In genomic region chr16:53457670-53458069, GRCh38 we compare ENCODE assay signal across 8 cellular contexts. TPM values are rescaled to one million over a fixed set of nuclear protein-coding genes. Genes with fewer than 3 reads are reported as not detected.
DNase-seq lines count a peak whose midpoint lies in the region; ATAC-seq and TF ChIP-seq lines count a peak whose summit lies in the region.

No MANE protein-coding gene starts in this region.

- peaks cover 96% of the 10 kb centered on the region for H3K36me3 Mint-ChIP-seq in activated T-helper 17 cell treated with anti-CD3 and anti-CD28 coated beads, Interleukin-2, amount 50 U/mL, for 72 hours (ENCODE audit: low read depth)

- DNase-seq in DND-41: peak; percentile 89
- peak; percentile 13 for DNase-seq in M059J (ENCODE audit: low read depth)
- peak in 2 of 3 experiments; percentile 42 to 53 for DNase-seq in stimulated activated CD4-positive, alpha-beta T cell treated with anti-CD3 and anti-CD28 coated beads, TNF-alpha, amount 100 ng/mL, for 4 hours (ENCODE audit: low read depth in 3 of 3)
- DNase-seq in NCI-H2196 treated with DMSO at 0.1 percent for 48 hours (lab: John Stamatoyannopoulos, UW; ENCODE audit: unreplicated experiment): no peak
- no peak for DNase-seq in EL

- H3K27me3 ChIP-seq in DND-41 (ENCODE audit: insufficient read depth, low read length, poor library complexity): no peaks in the 10 kb centered on the region

- no peak overlapping the region for H2AFZ ChIP-seq in DND-41 (ENCODE audit: low read depth, low read length)

- peak overlapping the region; percentile 79 for H3K27ac ChIP-seq in DND-41 (ENCODE audit: low read length)

- peak overlapping the region; percentile 31; the same call in 1 of the 2 replicates for H3K9ac ChIP-seq in DND-41 (ENCODE audit: low read depth, low read length)

- H3K9me3 Mint-ChIP-seq in activated T-helper 17 cell treated with anti-CD3 and anti-CD28 coated beads, Interleukin-2, amount 50 U/mL, for 72 hours: no peaks in the 10 kb centered on the region

- H4K20me1 ChIP-seq in DND-41 (ENCODE audit: insufficient read depth, low read length): peaks cover 33% of the 10 kb centered on the region

- peak; percentile 47 for TF ChIP-seq CTCF in DND-41 (IDR thresholded peaks at IDR 0.05; ENCODE audit: borderline replicate concordance, extremely low read depth, low read length, poor library complexity, severe bottlenecking)

- no peaks in the 10 kb centered on the region for H3K79me2 ChIP-seq in DND-41 (ENCODE audit: insufficient read depth, low read length)

- peak overlapping the region; percentile 71 for H3K4me3 Mint-ChIP-seq in activated T-helper 17 cell treated with anti-CD3 and anti-CD28 coated beads, Interleukin-2, amount 50 U/mL, for 72 hours

- peak overlapping the region; percentile 59 for H3K4me2 ChIP-seq in DND-41 (ENCODE audit: insufficient read depth, low read length)

- H3K27me3 Mint-ChIP-seq in activated T-helper 17 cell treated with anti-CD3 and anti-CD28 coated beads, Interleukin-2, amount 50 U/mL, for 72 hours: no peaks in the 10 kb centered on the region

- H3K4me1 Mint-ChIP-seq in activated T-helper 17 cell treated with anti-CD3 and anti-CD28 coated beads, Interleukin-2, amount 50 U/mL, for 72 hours: peaks cover 43% of the 10 kb centered on the region

- peak overlapping the region in 1 of 2 experiments; percentile 34; a peak in 2 of 4 replicates for H3K4me3 ChIP-seq in DND-41 (ENCODE audit: low read depth in 1 of 2, low read length in 2 of 2)

- H3K27ac Mint-ChIP-seq in activated T-helper 17 cell treated with anti-CD3 and anti-CD28 coated beads, Interleukin-2, amount 50 U/mL, for 72 hours: peak overlapping the region; percentile 66

- peaks cover 50% of the 10 kb centered on the region for H3K4me1 ChIP-seq in DND-41 (ENCODE audit: insufficient read depth, low read length)

- peaks cover 67% of the 10 kb centered on the region for H3K36me3 ChIP-seq in DND-41 (ENCODE audit: insufficient read depth, low read length)

- H3K9me3 ChIP-seq in DND-41 (ENCODE audit: insufficient read depth, low read length, severe bottlenecking): no peaks in the 10 kb centered on the region

- ATAC-seq in DND-41 (ENCODE audit: insufficient read depth, low read depth) (peak; percentile 88), GM21576 (IDR thresholded peaks at IDR 0.05; ENCODE audit: unreplicated experiment) (peak; percentile 100), SK-N-SH treated with all-trans-retinoic acid at 6 μM for 48 hours (no peak)
- ATAC-seq in activated T-helper 17 cell treated with anti-CD3 and anti-CD28 coated beads, Interleukin-2, amount 50 U/mL, for 72 hours (replicated peaks): peak; percentile 94

TF ChIP-seq in SK-N-SH treated with all-trans-retinoic acid at 6 μM for 48 hours, 23 proteins besides CTCF, POLR2A, EP300 and RAD21:
- no peak for TF ChIP-seq GLIS3 (CRISPR knock-in tag; IDR thresholded peaks at IDR 0.05)

RNA-seq across cellular contexts. Expression of gene RBL2, which starts 23.4 kb away (rescaled TPM):
- total RNA-seq in M059J (2014; rRNA removed; shearing (Covaris generic)): 7.9 and 15.7 TPM in 2 replicates
- total RNA-seq in activated T-helper 17 cell treated with anti-CD3 and anti-CD28 coated beads, Interleukin-2, amount 50 U/mL, for 72 hours: 10 to 100 TPM; 55.9 to 80.1 TPM

RNA-seq across cellular contexts. Expression of gene AKTIP, which starts 45.3 kb away (rescaled TPM):
- total RNA-seq in M059J (2014; rRNA removed; shearing (Covaris generic)): 22.4 and 35.6 TPM in 2 replicates
- total RNA-seq in activated T-helper 17 cell treated with anti-CD3 and anti-CD28 coated beads, Interleukin-2, amount 50 U/mL, for 72 hours: 10 to 100 TPM; 21.8 to 24.5 TPM

Comparison
In these comparisons a context has a peak if more than half of its experiments do, and no peak if none do; other contexts are left out.
1. DNase-seq: peak in DND-41 (single experiment), M059J (single experiment) and stimulated activated CD4-positive, alpha-beta T cell treated with anti-CD3 and anti-CD28 coated beads, TNF-alpha, amount 100 ng/mL, for 4 hours (2 of 3); none in NCI-H2196 treated with DMSO at 0.1 percent for 48 hours (single experiment) and EL (single experiment).